Comparison of ENCODE assay signal across 8 cellular contexts in the genomic region with DNA sequence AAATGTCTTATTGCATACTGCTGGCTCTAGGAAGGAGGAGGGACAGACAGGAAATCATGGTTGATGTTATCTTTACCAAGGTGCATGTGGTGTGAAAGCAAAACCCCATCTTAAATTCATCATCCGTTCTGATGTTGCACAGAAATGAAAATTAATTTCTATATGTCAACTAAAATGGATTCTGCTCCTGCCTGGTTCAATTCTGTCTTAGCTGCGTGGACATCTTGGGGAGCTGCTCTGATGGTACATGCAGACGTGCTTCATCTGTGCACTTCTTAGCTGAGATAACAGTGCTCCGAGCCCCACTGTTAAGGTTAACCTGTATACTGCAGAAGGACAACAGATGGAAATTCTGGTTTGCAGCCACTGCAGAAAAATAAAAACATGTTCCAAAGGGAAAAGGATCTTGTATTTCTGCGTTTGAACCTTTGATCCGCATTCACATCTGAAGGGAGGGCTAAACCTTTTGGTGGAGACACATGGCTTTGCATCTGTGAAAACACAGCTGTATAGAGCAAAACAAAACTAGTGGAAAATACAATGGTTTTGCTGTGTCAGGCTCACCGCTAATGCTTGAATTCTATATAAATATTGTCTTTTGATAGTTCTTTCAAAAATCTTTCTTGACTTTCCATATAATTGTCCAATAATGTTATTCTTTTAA. TPM values are rescaled to one million over a fixed set of nuclear protein-coding genes. Genes with fewer than 3 reads are reported as not detected.
DNase-seq lines count a peak whose midpoint lies in the region; ATAC-seq and TF ChIP-seq lines count a peak whose summit lies in the region.

No MANE protein-coding gene starts in this region.

- H3K36me3 ChIP-seq in CD8-positive, alpha-beta memory T cell (ENCODE audit: insufficient read depth, low read length) = no peaks in the 10 kb centered on the region
- H3K36me3 ChIP-seq in mucosa of descending colon (ENCODE audit: low read depth) = no peaks in the 10 kb centered on the region
- H3K36me3 ChIP-seq in PC-3 (ENCODE audit: low read depth, low read length) = no peaks in the 10 kb centered on the region
- no peaks in the 10 kb centered on the region for H3K36me3 ChIP-seq in transverse colon

- WGBS in transverse colon (ENCODE audit: low coverage in 1 of 2), 2 donors = 68 to 69% methylated on average over 5 to 7 of the region's 7 CpGs

- peak overlapping the region; percentile 78 to 92 (median 81) for H3K4me3 Mint-ChIP-seq in CD8-positive, alpha-beta memory T cell
- H3K4me3 Mint-ChIP-seq in activated T-helper 17 cell treated with anti-CD3 and anti-CD28 coated beads, Interleukin-2, amount 50 U/mL, for 72 hours = peak overlapping the region; percentile 75

- no peak for TF ChIP-seq EP300 in transverse colon (IDR thresholded peaks at IDR 0.05; ENCODE audit: low read depth)

- no peak for TF ChIP-seq POLR2A in transverse colon (IDR thresholded peaks at IDR 0.05)

- H3K27ac ChIP-seq in CD8-positive, alpha-beta memory T cell (ENCODE audit: low read depth, low read length) = no peak overlapping the region
- H3K27ac ChIP-seq in PC-3 (ENCODE audit: low read length) (no peak overlapping the region), transverse colon (no peak overlapping the region)

- H3K27ac Mint-ChIP-seq in CD8-positive, alpha-beta memory T cell = peak overlapping the region; percentile 80 to 98 (median 92)
- H3K27ac Mint-ChIP-seq in activated T-helper 17 cell treated with anti-CD3 and anti-CD28 coated beads, Interleukin-2, amount 50 U/mL, for 72 hours = peak overlapping the region; percentile 83

- H3K9ac ChIP-seq in PC-3 (ENCODE audit: low read length) = no peak overlapping the region

- peak overlapping the region; percentile 52 for H3K4me3 ChIP-seq in CD8-positive, alpha-beta memory T cell (ENCODE audit: low read length)
- peak overlapping the region; percentile 13 for H3K4me3 ChIP-seq in Jurkat, Clone E6-1 (ENCODE audit: low read length)
- H3K4me3 ChIP-seq in mucosa of descending colon (no peak overlapping the region), PC-3 (ENCODE audit: low read length) (no peak overlapping the region), transverse colon (no peak overlapping the region)

- no peaks in the 10 kb centered on the region for H3F3A ChIP-seq in PC-3 (ENCODE audit: low read length, unreplicated experiment)

- no peak overlapping the region for H2AFZ ChIP-seq in PC-3 (ENCODE audit: low read length)

- peaks cover 0 to 3% (median 0%) of the 10 kb centered on the region in 3 donors for H3K36me3 Mint-ChIP-seq in CD8-positive, alpha-beta memory T cell
- no peaks in the 10 kb centered on the region for H3K36me3 Mint-ChIP-seq in activated T-helper 17 cell treated with anti-CD3 and anti-CD28 coated beads, Interleukin-2, amount 50 U/mL, for 72 hours (ENCODE audit: low read depth)

- peaks cover 0 to 1% of the 10 kb centered on the region in 2 donors for H3K27me3 Mint-ChIP-seq in CD8-positive, alpha-beta memory T cell
- H3K27me3 Mint-ChIP-seq in activated T-helper 17 cell treated with anti-CD3 and anti-CD28 coated beads, Interleukin-2, amount 50 U/mL, for 72 hours = no peaks in the 10 kb centered on the region

- peaks cover 51% of the 10 kb centered on the region for H3K4me1 ChIP-seq in CD8-positive, alpha-beta memory T cell (ENCODE audit: insufficient read depth, low read length)
- H3K4me1 ChIP-seq in mucosa of descending colon (ENCODE audit: low read depth) (peaks cover 14% of the 10 kb centered on the region), PC-3 (ENCODE audit: insufficient read depth, low read length) (no peaks in the 10 kb centered on the region), transverse colon (peaks cover 7 to 38% (median 14%) of the 10 kb centered on the region in 4 donors)

- ATAC-seq in activated T-helper 17 cell treated with anti-CD3 and anti-CD28 coated beads, Interleukin-2, amount 50 U/mL, for 72 hours (replicated peaks) = peak; percentile 56
- peak; percentile 28 for ATAC-seq in mucosa of descending colon
- ATAC-seq in PC-3 = no peak
- ATAC-seq in HG03442 (IDR thresholded peaks at IDR 0.05; ENCODE audit: unreplicated experiment) = no peak

- TF ChIP-seq CTCF in mucosa of descending colon (IDR thresholded peaks at IDR 0.05) (no peak), PC-3 (conservative IDR thresholded peaks at IDR 0.05; ENCODE audit: low read depth, low read length) (no peak), transverse colon (IDR thresholded peaks at IDR 0.05) (no peak)

- POLR2A ChIA-PET in CD8-positive, alpha-beta memory T cell (lab: Charles Lee) = interaction anchor here (0.6 to 2.5 kb wide), 4 partner anchors 51 to 1018 kb away, joined by 3 to 8 read pairs (median 4); partner anchors contain the start of genes CLYBL and TMTC4
- POLR2A ChIA-PET in PC-3 (lab: Charles Lee; ENCODE audit: unreplicated experiment) = no interaction called here

- H3K9me3 ChIP-seq in CD8-positive, alpha-beta memory T cell (ENCODE audit: low read length) = no peaks in the 10 kb centered on the region
- H3K9me3 ChIP-seq in mucosa of descending colon (no peaks in the 10 kb centered on the region), PC-3 (ENCODE audit: low read length) (no peaks in the 10 kb centered on the region), transverse colon (no peaks in the 10 kb centered on the region)

- in situ Hi-C loops in transverse colon (cut with MboI; ENCODE audit: low pct_ligation_motif_present in 1 of 4, low pct_unique_long_range_greater_than_20kb in 1 of 4, low sequenced_read_pairs in 3 of 4) = loop anchor here (10.0 to 25.0 kb wide), 6 partner anchors 255 to 858 kb away; no protein-coding TSS in a partner anchor

- no peaks in the 10 kb centered on the region for H3K79me2 ChIP-seq in PC-3 (ENCODE audit: low read length)

- H3K9me2 ChIP-seq in PC-3 (replicated peaks; ENCODE audit: low read length) = no peaks in the 10 kb centered on the region

- H3K4me2 ChIP-seq in PC-3 (ENCODE audit: low read length) = no peak overlapping the region

- no peaks in the 10 kb centered on the region for H3K27me3 ChIP-seq in CD8-positive, alpha-beta memory T cell (ENCODE audit: insufficient read depth, low read length, poor library complexity, severe bottlenecking)
- no peaks in the 10 kb centered on the region for H3K27me3 ChIP-seq in PC-3 (ENCODE audit: low read length)
- H3K27me3 ChIP-seq in transverse colon = no peaks in the 10 kb centered on the region

- intact Hi-C loops in mucosa of descending colon (cut with DNase I, micrococcal nuclease) = loop anchor here in 1 of 2 donors (10.0 kb wide), 2 partner anchors 578 to 858 kb away; no protein-coding TSS in a partner anchor
- intact Hi-C loops in PC-3 (cut with micrococcal nuclease) = loop anchor here (1.0 to 5.0 kb wide), 4 partner anchors 260 to 855 kb away; no protein-coding TSS in a partner anchor
- intact Hi-C loops in transverse colon (cut with DNase I; ENCODE audit: low total_unique reads) = loop anchor here (5.0 kb wide), 1 partner anchor 855 kb away; no protein-coding TSS in a partner anchor

- H3K4me1 Mint-ChIP-seq in CD8-positive, alpha-beta memory T cell = peaks cover 43 to 51% (median 50%) of the 10 kb centered on the region in 3 donors
- H3K4me1 Mint-ChIP-seq in activated T-helper 17 cell treated with anti-CD3 and anti-CD28 coated beads, Interleukin-2, amount 50 U/mL, for 72 hours = peaks cover 22% of the 10 kb centered on the region

- H3K9me3 Mint-ChIP-seq in CD8-positive, alpha-beta memory T cell = no peaks in the 10 kb centered on the region
- H3K9me3 Mint-ChIP-seq in activated T-helper 17 cell treated with anti-CD3 and anti-CD28 coated beads, Interleukin-2, amount 50 U/mL, for 72 hours = no peaks in the 10 kb centered on the region

- peak in 4 of 5 donors; percentile 1 to 73 (median 60) for DNase-seq in CD8-positive, alpha-beta memory T cell
- DNase-seq in Jurkat, Clone E6-1 (ENCODE audit: low read depth, low spot score) = peak; percentile 85
- DNase-seq in mucosa of descending colon = no peak
- DNase-seq in PC-3 = no peak
- no peak for DNase-seq in iPS-NIHi11 (ENCODE audit: low spot score)
- DNase-seq in transverse colon = no peak

- H4K20me1 ChIP-seq in PC-3 (ENCODE audit: low read length) = no peaks in the 10 kb centered on the region

- CTCF ChIA-PET in CD8-positive, alpha-beta memory T cell (lab: Charles Lee) = interaction anchor here (0.6 to 6.5 kb wide), 33 partner anchors 9 to 1470 kb away, joined by 3 to 76 read pairs (median 4); partner anchors contain the start of genes CLYBL, GGACT and ZIC2
- CTCF ChIA-PET in PC-3 (lab: Charles Lee) = interaction anchor here (0.6 to 1.0 kb wide), 3 partner anchors 249 to 1471 kb away, joined by 3 to 4 read pairs (median 4); no protein-coding TSS in a partner anchor

- no TSS peak for BruUV-seq in PC-3 (replicated peaks; lab: Mats Ljungman, UMichigan)

RNA-seq across cellular contexts. Expression of gene CLYBL, which starts 50.5 kb away (rescaled TPM):
- total RNA-seq in CD8-positive, alpha-beta memory T cell = 1 to 10 TPM; 3.8 to 5.6 TPM
- polyA plus RNA-seq in CD8-positive, alpha-beta memory T cell = 16.3 TPM
- 8.7 TPM for polyA plus RNA-seq in Jurkat, Clone E6-1 (2012; ENCODE audit: insufficient read depth, insufficient read length)
- 10 to 100 TPM in 1 of 2 donors, 1 to 10 TPM in 1; 8.9 to 10.0 TPM for total RNA-seq in activated T-helper 17 cell treated with anti-CD3 and anti-CD28 coated beads, Interleukin-2, amount 50 U/mL, for 72 hours
- total RNA-seq in mucosa of descending colon = 10 to 100 TPM; 15.8 to 45.0 (median 25.5) TPM
- total RNA-seq in PC-3 (2014; rRNA removed) = 3.4 TPM in 1 of 2 replicates, not detected in the other
- total RNA-seq in transverse colon = 10 to 100 TPM in 3 of 4 donors, 1 to 10 TPM in 1; 2.2 to 37.0 (median 20.5) TPM

Comparison
In these comparisons a context has a peak if more than half of its experiments do, and no peak if none do; other contexts are left out.
1. DNase-seq: peak in CD8-positive, alpha-beta memory T cell (4 of 5) and Jurkat, Clone E6-1 (single experiment); none in mucosa of descending colon (0 of 3), PC-3 (single experiment), iPS-NIHi11 (single experiment) and transverse colon (single experiment).
2. H3K4me3 ChIP-seq: peak in CD8-positive, alpha-beta memory T cell (single experiment) and Jurkat, Clone E6-1 (single experiment); none in mucosa of descending colon (single experiment), PC-3 (single experiment) and transverse colon (0 of 4).
3. ATAC-seq: peak in activated T-helper 17 cell treated with anti-CD3 and anti-CD28 coated beads, Interleukin-2, amount 50 U/mL, for 72 hours (single experiment) and mucosa of descending colon (single experiment); none in PC-3 (single experiment) and HG03442 (single experiment).